8 cellular contexts compared by ENCODE assay signal in the genomic region with DNA sequence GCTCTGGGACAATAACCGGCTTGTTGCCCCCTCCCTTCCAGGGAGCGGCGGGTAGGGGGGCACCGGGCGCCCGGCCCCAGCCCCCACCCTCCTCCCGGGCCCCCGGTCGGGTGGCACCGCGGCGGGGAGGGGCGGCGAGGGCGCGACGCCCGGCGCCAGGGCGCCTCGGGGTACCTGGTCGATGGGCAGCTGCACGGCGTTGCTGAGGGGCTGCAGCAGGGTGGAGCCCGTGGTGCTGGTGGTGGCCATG. TPM values are rescaled to one million over a fixed set of nuclear protein-coding genes. Genes with fewer than 3 reads are reported as not detected.
DNase-seq lines count a peak whose midpoint lies in the region; ATAC-seq and TF ChIP-seq lines count a peak whose summit lies in the region.

No MANE protein-coding gene starts in this region.

- intact Hi-C loops in right lobe of liver (cut with DNase I) (no loop called here), testis (cut with DNase I; ENCODE audit: low total_unique reads) (no loop called here)

- TF ChIP-seq CTCF in brain microvascular endothelial cell (IDR thresholded peaks at IDR 0.05; ENCODE audit: low read depth, low read length, missing control alignments) (no peak), right lobe of liver (IDR thresholded peaks at IDR 0.05) (no peak), testis (IDR thresholded peaks at IDR 0.05) (no peak)

- H3K9me3 ChIP-seq in right lobe of liver: no peaks in the 10 kb centered on the region
- H3K9me3 ChIP-seq in testis: no peaks in the 10 kb centered on the region

- TF ChIP-seq POLR2A in right lobe of liver (IDR thresholded peaks at IDR 0.05) (no peak), testis (IDR thresholded peaks at IDR 0.05) (no peak)

- peaks cover 0 to 3% (median 0%) of the 10 kb centered on the region in 4 donors for H3K4me1 ChIP-seq in right lobe of liver
- no peaks in the 10 kb centered on the region for H3K4me1 ChIP-seq in testis

- no CpG with 5 or more reads among the region's 25 CpGs for whole genome bisulfite sequencing in right lobe of liver (ENCODE audit: insufficient coverage, low coverage, low lambda C conversion rate, missing lambda C conversion rate)
- WGBS in testis, 2 donors: 4% methylated on average over 14 of the region's 25 CpGs; no CpG with 5 or more reads in 1 of the 2 donors

- H3K27ac ChIP-seq in brain microvascular endothelial cell (peak overlapping the region; percentile 35), right lobe of liver (peak overlapping the region in 1 of 3 donors; percentile 29), testis (peak overlapping the region in 1 of 2 donors; percentile 84)

- peak overlapping the region; percentile 73 for H3K4me3 ChIP-seq in brain microvascular endothelial cell (ENCODE audit: low read depth, low read length)
- peak overlapping the region; percentile 37 to 57 (median 48) for H3K4me3 ChIP-seq in right lobe of liver
- H3K4me3 ChIP-seq in testis: peak overlapping the region; percentile 64 to 72

- H3K27me3 ChIP-seq in brain microvascular endothelial cell (replicated peaks) (no peaks in the 10 kb centered on the region), right lobe of liver (no peaks in the 10 kb centered on the region), testis (no peaks in the 10 kb centered on the region)

- no peak for DNase-seq in brain microvascular endothelial cell
- DNase-seq in right lobe of liver: no peak
- DNase-seq in testis: no peak
- DNase-seq in activated naive CD4-positive, alpha-beta T cell (lab: John Stamatoyannopoulos, UW): no peak

- in situ Hi-C loops in brain microvascular endothelial cell (cut with HindIII; ENCODE audit: low pct_ligation_motif_present, low sequenced_read_pairs): no loop called here

- H3K36me3 ChIP-seq in brain microvascular endothelial cell (replicated peaks) (no peaks in the 10 kb centered on the region), right lobe of liver (no peaks in the 10 kb centered on the region), testis (ENCODE audit: low read depth, missing control alignments) (no peaks in the 10 kb centered on the region)

- ATAC-seq in HG03439 (IDR thresholded peaks at IDR 0.05; ENCODE audit: unreplicated experiment) (peak; percentile 10), right lobe of liver (no peak), GM21360 (IDR thresholded peaks at IDR 0.05; ENCODE audit: unreplicated experiment) (no peak), GM19455 (IDR thresholded peaks at IDR 0.05; ENCODE audit: unreplicated experiment) (no peak), GM19463 (IDR thresholded peaks at IDR 0.05; ENCODE audit: unreplicated experiment) (no peak)

RNA-seq across cellular contexts. Expression of a gene that starts 0.2 kb away (rescaled TPM):
- total RNA-seq in right lobe of liver (1 to 10 TPM in 4 of 6 experiments, under 1 TPM in 2; 0.50 to 1.9 (median 1.5) TPM), testis (10 to 100 TPM; 24.2 to 24.8 TPM)
- polyA plus RNA-seq in testis (ENCODE audit: insufficient read depth, low read depth, low replicate concordance): 21.2 TPM

Comparison
In these comparisons a context has a peak if more than half of its experiments do, and no peak if none do; other contexts are left out.
1. RNA of a gene that starts 0.2 kb away (total RNA-seq): 24.2 to 24.8 TPM in testis; 0.50 to 1.9 TPM in right lobe of liver; every median in the first group is over 4 times any median in the second.
2. Peak in every context shown above with its lines, with median percentiles within 50 percentile points of each other: H3K4me3 ChIP-seq.